ENCODE assay signal across 1 cellular context in the genomic region with DNA sequence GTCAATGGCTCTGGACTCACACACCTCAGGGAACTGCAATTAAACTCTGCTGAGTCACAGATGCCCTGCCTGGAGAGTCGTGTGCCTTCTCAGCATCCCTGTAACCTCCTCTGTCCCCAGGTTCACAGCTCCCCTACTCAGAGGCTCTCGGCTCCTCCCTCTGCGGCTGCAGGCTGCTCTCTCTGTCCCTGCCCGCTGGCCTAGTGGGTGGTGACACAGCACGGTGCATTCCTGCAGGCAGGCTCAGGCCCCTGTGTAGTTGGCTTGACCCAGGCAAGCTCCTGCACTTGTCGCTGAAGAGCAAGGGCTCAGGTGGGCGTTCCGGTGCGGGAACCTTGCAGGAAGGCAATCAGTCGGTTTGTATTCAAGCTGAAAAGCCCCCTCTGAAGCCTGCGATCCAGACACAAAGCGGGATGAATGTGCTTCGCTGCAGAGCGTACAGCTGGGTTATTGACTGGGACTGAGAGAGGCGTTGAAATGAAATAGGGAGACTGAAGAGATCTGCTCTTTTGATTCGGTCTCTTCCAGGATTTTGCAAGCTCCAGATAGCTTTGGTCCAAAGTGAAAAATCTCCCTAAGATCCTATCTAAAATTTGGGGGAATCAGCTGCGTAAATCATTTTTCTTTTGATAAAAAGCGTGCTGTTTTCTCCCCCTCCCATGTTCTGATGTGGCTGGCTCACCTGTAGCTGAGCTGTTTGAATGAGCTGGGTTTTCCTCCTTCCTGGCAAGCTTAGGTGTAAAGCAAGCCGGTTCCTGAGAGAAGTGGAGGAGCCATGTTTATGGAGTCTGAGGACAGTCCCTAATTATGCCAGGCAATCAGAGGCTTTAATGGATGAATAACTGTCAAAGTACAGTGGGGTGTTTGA.
TF ChIP-seq lines count a peak whose summit lies in the region.

No MANE protein-coding gene starts in this region.

TF ChIP-seq in HepG2, 621 proteins besides CTCF, POLR2A, EP300 and RAD21 (continued from another document and continues in another):
- TF ChIP-seq, protein P1, sequence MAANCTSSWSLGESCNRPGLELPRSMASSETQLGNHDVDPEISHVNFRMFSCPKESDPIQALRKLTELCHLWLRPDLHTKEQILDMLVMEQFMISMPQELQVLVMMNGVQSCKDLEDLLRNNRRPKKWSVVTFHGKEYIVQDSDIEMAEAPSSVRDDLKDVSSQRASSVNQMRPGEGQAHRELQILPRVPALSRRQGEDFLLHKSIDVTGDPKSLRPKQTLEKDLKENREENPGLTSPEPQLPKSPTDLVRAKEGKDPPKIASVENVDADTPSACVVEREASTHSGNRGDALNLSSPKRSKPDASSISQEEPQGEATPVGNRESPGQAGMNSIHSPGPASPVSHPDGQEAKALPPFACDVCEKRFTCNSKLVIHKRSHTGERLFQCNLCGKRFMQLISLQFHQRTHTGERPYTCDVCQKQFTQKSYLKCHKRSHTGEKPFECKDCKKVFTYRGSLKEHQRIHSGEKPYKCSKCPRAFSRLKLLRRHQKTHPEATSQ (CRISPR knock-in tag; IDR thresholded peaks at IDR 0.05; ENCODE audit: borderline replicate concordance) = peak; percentile 92; the same call in 1 of the 2 replicates
- TF ChIP-seq, protein P2, sequence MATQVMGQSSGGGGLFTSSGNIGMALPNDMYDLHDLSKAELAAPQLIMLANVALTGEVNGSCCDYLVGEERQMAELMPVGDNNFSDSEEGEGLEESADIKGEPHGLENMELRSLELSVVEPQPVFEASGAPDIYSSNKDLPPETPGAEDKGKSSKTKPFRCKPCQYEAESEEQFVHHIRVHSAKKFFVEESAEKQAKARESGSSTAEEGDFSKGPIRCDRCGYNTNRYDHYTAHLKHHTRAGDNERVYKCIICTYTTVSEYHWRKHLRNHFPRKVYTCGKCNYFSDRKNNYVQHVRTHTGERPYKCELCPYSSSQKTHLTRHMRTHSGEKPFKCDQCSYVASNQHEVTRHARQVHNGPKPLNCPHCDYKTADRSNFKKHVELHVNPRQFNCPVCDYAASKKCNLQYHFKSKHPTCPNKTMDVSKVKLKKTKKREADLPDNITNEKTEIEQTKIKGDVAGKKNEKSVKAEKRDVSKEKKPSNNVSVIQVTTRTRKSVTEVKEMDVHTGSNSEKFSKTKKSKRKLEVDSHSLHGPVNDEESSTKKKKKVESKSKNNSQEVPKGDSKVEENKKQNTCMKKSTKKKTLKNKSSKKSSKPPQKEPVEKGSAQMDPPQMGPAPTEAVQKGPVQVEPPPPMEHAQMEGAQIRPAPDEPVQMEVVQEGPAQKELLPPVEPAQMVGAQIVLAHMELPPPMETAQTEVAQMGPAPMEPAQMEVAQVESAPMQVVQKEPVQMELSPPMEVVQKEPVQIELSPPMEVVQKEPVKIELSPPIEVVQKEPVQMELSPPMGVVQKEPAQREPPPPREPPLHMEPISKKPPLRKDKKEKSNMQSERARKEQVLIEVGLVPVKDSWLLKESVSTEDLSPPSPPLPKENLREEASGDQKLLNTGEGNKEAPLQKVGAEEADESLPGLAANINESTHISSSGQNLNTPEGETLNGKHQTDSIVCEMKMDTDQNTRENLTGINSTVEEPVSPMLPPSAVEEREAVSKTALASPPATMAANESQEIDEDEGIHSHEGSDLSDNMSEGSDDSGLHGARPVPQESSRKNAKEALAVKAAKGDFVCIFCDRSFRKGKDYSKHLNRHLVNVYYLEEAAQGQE (IDR thresholded peaks at IDR 0.05; ENCODE audit: borderline replicate concordance in 1 of 2, low read depth in 1 of 2, low read length in 2 of 2) = no peak; a peak in 1 of 4 replicates
- TF ChIP-seq PHF5A (CRISPR knock-in tag; IDR thresholded peaks at IDR 0.05; ENCODE audit: low read depth, unreplicated experiment) = no peak
- 0 out of 2 replicates have a peak, but pooled peaks have one; percentile 18 for TF ChIP-seq CREM (IDR thresholded peaks at IDR 0.05)
- no peak for TF ChIP-seq CREM (CRISPR knock-in tag; IDR thresholded peaks at IDR 0.05)
- peak; percentile 96 for TF ChIP-seq POLR2G (IDR thresholded peaks at IDR 0.05; ENCODE audit: low read depth, low read length)
- TF ChIP-seq ZNF619 (CRISPR knock-in tag; IDR thresholded peaks at IDR 0.05) = 0 out of 2 replicates have a peak, but pooled peaks have one; percentile 65
- TF ChIP-seq ZNF180 (CRISPR knock-in tag; IDR thresholded peaks at IDR 0.05; ENCODE audit: borderline replicate concordance, low read depth) = no peak
- peak; percentile 85 for TF ChIP-seq KDM3A (CRISPR knock-in tag; IDR thresholded peaks at IDR 0.05; ENCODE audit: low read depth)
- no peak for TF ChIP-seq ZSCAN30 (CRISPR knock-in tag; IDR thresholded peaks at IDR 0.05)
- TF ChIP-seq ZNF773 (CRISPR knock-in tag; IDR thresholded peaks at IDR 0.05; ENCODE audit: borderline replicate concordance) = no peak
- TF ChIP-seq, protein P3, sequence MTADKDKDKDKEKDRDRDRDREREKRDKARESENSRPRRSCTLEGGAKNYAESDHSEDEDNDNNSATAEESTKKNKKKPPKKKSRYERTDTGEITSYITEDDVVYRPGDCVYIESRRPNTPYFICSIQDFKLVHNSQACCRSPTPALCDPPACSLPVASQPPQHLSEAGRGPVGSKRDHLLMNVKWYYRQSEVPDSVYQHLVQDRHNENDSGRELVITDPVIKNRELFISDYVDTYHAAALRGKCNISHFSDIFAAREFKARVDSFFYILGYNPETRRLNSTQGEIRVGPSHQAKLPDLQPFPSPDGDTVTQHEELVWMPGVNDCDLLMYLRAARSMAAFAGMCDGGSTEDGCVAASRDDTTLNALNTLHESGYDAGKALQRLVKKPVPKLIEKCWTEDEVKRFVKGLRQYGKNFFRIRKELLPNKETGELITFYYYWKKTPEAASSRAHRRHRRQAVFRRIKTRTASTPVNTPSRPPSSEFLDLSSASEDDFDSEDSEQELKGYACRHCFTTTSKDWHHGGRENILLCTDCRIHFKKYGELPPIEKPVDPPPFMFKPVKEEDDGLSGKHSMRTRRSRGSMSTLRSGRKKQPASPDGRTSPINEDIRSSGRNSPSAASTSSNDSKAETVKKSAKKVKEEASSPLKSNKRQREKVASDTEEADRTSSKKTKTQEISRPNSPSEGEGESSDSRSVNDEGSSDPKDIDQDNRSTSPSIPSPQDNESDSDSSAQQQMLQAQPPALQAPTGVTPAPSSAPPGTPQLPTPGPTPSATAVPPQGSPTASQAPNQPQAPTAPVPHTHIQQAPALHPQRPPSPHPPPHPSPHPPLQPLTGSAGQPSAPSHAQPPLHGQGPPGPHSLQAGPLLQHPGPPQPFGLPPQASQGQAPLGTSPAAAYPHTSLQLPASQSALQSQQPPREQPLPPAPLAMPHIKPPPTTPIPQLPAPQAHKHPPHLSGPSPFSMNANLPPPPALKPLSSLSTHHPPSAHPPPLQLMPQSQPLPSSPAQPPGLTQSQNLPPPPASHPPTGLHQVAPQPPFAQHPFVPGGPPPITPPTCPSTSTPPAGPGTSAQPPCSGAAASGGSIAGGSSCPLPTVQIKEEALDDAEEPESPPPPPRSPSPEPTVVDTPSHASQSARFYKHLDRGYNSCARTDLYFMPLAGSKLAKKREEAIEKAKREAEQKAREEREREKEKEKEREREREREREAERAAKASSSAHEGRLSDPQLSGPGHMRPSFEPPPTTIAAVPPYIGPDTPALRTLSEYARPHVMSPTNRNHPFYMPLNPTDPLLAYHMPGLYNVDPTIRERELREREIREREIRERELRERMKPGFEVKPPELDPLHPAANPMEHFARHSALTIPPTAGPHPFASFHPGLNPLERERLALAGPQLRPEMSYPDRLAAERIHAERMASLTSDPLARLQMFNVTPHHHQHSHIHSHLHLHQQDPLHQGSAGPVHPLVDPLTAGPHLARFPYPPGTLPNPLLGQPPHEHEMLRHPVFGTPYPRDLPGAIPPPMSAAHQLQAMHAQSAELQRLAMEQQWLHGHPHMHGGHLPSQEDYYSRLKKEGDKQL (CRISPR knock-in tag; IDR thresholded peaks at IDR 0.05; ENCODE audit: low read depth) = no peak; the same call in 1 of the 2 replicates
- 0 out of 2 replicates have a peak, but pooled peaks have one; percentile 61 for TF ChIP-seq ZNF136 (CRISPR knock-in tag; IDR thresholded peaks at IDR 0.05; ENCODE audit: low read depth)
- TF ChIP-seq HOXA5 (CRISPR knock-in tag; IDR thresholded peaks at IDR 0.05) = no peak
- TF ChIP-seq SOX13 (IDR thresholded peaks at IDR 0.05) = 0 out of 2 replicates have a peak, but pooled peaks have one; percentile 25
- peak in 1 of 2 experiments; percentile 55; a peak in 1 of 4 replicates for TF ChIP-seq SOX13 (CRISPR knock-in tag; conservative IDR thresholded peaks at IDR 0.05 in 1 of 2, IDR thresholded peaks at IDR 0.05 in 1 of 2)
- TF ChIP-seq SMAD1 (CRISPR knock-in tag; IDR thresholded peaks at IDR 0.05; ENCODE audit: borderline replicate concordance, low read depth) = 0 out of 2 replicates have a peak, but pooled peaks have one; percentile 69
- no peak for TF ChIP-seq CHD2 (IDR thresholded peaks at IDR 0.05; ENCODE audit: low read depth, low read length)
- TF ChIP-seq, protein P4, sequence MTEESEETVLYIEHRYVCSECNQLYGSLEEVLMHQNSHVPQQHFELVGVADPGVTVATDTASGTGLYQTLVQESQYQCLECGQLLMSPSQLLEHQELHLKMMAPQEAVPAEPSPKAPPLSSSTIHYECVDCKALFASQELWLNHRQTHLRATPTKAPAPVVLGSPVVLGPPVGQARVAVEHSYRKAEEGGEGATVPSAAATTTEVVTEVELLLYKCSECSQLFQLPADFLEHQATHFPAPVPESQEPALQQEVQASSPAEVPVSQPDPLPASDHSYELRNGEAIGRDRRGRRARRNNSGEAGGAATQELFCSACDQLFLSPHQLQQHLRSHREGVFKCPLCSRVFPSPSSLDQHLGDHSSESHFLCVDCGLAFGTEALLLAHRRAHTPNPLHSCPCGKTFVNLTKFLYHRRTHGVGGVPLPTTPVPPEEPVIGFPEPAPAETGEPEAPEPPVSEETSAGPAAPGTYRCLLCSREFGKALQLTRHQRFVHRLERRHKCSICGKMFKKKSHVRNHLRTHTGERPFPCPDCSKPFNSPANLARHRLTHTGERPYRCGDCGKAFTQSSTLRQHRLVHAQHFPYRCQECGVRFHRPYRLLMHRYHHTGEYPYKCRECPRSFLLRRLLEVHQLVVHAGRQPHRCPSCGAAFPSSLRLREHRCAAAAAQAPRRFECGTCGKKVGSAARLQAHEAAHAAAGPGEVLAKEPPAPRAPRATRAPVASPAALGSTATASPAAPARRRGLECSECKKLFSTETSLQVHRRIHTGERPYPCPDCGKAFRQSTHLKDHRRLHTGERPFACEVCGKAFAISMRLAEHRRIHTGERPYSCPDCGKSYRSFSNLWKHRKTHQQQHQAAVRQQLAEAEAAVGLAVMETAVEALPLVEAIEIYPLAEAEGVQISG (CRISPR knock-in tag; IDR thresholded peaks at IDR 0.05) = peak; percentile 61; the same call in 1 of the 2 replicates
- TF ChIP-seq ZNF891 (CRISPR knock-in tag; IDR thresholded peaks at IDR 0.05) = 0 out of 2 replicates have a peak, but pooled peaks have one; percentile 42
- TF ChIP-seq, protein P5, sequence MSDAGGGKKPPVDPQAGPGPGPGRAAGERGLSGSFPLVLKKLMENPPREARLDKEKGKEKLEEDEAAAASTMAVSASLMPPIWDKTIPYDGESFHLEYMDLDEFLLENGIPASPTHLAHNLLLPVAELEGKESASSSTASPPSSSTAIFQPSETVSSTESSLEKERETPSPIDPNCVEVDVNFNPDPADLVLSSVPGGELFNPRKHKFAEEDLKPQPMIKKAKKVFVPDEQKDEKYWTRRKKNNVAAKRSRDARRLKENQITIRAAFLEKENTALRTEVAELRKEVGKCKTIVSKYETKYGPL (CRISPR knock-in tag; IDR thresholded peaks at IDR 0.05) = no peak
- TF ChIP-seq ZNF605 (CRISPR knock-in tag; IDR thresholded peaks at IDR 0.05) = peak; percentile 88
- TF ChIP-seq, protein P6, sequence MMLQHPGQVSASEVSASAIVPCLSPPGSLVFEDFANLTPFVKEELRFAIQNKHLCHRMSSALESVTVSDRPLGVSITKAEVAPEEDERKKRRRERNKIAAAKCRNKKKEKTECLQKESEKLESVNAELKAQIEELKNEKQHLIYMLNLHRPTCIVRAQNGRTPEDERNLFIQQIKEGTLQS (CRISPR knock-in tag; IDR thresholded peaks at IDR 0.05) = no peak
- no peak for TF ChIP-seq ZNF678 (CRISPR knock-in tag; IDR thresholded peaks at IDR 0.05)
- TF ChIP-seq ELF1 (CRISPR knock-in tag; IDR thresholded peaks at IDR 0.05) = peak; percentile 8; the same call in 1 of the 2 replicates
- peak; percentile 35 for TF ChIP-seq STAG1 (CRISPR knock-in tag; IDR thresholded peaks at IDR 0.05)
- TF ChIP-seq, protein P7, sequence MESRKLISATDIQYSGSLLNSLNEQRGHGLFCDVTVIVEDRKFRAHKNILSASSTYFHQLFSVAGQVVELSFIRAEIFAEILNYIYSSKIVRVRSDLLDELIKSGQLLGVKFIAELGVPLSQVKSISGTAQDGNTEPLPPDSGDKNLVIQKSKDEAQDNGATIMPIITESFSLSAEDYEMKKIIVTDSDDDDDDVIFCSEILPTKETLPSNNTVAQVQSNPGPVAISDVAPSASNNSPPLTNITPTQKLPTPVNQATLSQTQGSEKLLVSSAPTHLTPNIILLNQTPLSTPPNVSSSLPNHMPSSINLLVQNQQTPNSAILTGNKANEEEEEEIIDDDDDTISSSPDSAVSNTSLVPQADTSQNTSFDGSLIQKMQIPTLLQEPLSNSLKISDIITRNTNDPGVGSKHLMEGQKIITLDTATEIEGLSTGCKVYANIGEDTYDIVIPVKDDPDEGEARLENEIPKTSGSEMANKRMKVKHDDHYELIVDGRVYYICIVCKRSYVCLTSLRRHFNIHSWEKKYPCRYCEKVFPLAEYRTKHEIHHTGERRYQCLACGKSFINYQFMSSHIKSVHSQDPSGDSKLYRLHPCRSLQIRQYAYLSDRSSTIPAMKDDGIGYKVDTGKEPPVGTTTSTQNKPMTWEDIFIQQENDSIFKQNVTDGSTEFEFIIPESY (CRISPR knock-in tag; IDR thresholded peaks at IDR 0.05) = peak; percentile 28; the same call in 1 of the 2 replicates
- TF ChIP-seq, protein P8, sequence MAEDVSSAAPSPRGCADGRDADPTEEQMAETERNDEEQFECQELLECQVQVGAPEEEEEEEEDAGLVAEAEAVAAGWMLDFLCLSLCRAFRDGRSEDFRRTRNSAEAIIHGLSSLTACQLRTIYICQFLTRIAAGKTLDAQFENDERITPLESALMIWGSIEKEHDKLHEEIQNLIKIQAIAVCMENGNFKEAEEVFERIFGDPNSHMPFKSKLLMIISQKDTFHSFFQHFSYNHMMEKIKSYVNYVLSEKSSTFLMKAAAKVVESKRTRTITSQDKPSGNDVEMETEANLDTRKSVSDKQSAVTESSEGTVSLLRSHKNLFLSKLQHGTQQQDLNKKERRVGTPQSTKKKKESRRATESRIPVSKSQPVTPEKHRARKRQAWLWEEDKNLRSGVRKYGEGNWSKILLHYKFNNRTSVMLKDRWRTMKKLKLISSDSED (CRISPR knock-in tag; IDR thresholded peaks at IDR 0.05) = no peak
- TF ChIP-seq, protein P9, sequence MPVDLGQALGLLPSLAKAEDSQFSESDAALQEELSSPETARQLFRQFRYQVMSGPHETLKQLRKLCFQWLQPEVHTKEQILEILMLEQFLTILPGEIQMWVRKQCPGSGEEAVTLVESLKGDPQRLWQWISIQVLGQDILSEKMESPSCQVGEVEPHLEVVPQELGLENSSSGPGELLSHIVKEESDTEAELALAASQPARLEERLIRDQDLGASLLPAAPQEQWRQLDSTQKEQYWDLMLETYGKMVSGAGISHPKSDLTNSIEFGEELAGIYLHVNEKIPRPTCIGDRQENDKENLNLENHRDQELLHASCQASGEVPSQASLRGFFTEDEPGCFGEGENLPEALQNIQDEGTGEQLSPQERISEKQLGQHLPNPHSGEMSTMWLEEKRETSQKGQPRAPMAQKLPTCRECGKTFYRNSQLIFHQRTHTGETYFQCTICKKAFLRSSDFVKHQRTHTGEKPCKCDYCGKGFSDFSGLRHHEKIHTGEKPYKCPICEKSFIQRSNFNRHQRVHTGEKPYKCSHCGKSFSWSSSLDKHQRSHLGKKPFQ (CRISPR knock-in tag; IDR thresholded peaks at IDR 0.05; ENCODE audit: insufficient replicate concordance) = no peak
- peak; percentile 45; the same call in 1 of the 2 replicates for TF ChIP-seq SAFB2 (CRISPR knock-in tag; IDR thresholded peaks at IDR 0.05; ENCODE audit: borderline replicate concordance, low read depth)
- TF ChIP-seq ZNF510 (CRISPR knock-in tag; IDR thresholded peaks at IDR 0.05; ENCODE audit: low read depth) = no peak
